Comparison of ENCODE assay signal across 17 cellular contexts in genomic region chr1:20695503-20695902, GRCh38. TPM values are rescaled to one million over a fixed set of nuclear protein-coding genes. Genes with fewer than 3 reads are reported as not detected.
"Had no signal": no experiment of that assay in that cellular context is flagged by ENCODE, and none has a peak within 500 bp of the region (broad histone marks: within the 10 kb centered on the region; RNA-seq: fewer than 3 reads in every experiment).

No MANE protein-coding gene starts in this region.

- DNase-seq: activated CD4-positive, CD25-positive, alpha-beta regulatory T cell treated with anti-CD3 and anti-CD28 coated beads, Interleukin-2, amount 50 U/mL, for 72 hours; activated CD8-positive, alpha-beta memory T cell treated with anti-CD3 and anti-CD28 coated beads, Interleukin-2, amount 50 U/mL, for 48 hours; activated CD8-positive, alpha-beta T cell treated with anti-CD3 and anti-CD28 coated beads for 36 hours; activated naive CD4-positive, alpha-beta T cell treated with anti-CD3 and anti-CD28 coated beads, Interleukin-2, amount 50 U/mL, for 16 hours; foreskin fibroblast; mammary epithelial cell; psoas muscle; SJCRH30; spleen; stimulated activated CD4-positive, alpha-beta T cell treated with anti-CD3 and anti-CD28 coated beads, Interleukin-2, amount 100 ng/mL, for 24 hours; stimulated activated naive B cell treated with anti-CD40 and anti-IgM and Interleukin-4, amounts not matched to agents 10 μg/mL and 1 μg/mL and 100 μg/mL, for 72 hours; substantia nigra; T-helper 9 cell; transverse colon had no signal

- H3K27ac ChIP-seq: psoas muscle, SJCRH30 had no signal

- H3K36me3 Mint-ChIP-seq: stimulated activated naive B cell treated with anti-CD40 and anti-IgM and Interleukin-4, amounts not matched to agents 10 μg/mL and 1 μg/mL and 100 μg/mL, for 72 hours had no signal

- H3K27me3 ChIP-seq: esophagus muscularis mucosa, SJCRH30, spleen, transverse colon had no signal

- H3K9me3 Mint-ChIP-seq: activated CD8-positive, alpha-beta T cell treated with anti-CD3 and anti-CD28 coated beads for 36 hours had no signal

- H3K27me3 Mint-ChIP-seq: activated CD8-positive, alpha-beta T cell treated with anti-CD3 and anti-CD28 coated beads for 36 hours had no signal

- H3K9me3 ChIP-seq: psoas muscle, SJCRH30, transverse colon had no signal

- H3K27ac Mint-ChIP-seq: activated CD8-positive, alpha-beta T cell treated with anti-CD3 and anti-CD28 coated beads for 36 hours; stimulated activated naive B cell treated with anti-CD40 and anti-IgM and Interleukin-4, amounts not matched to agents 10 μg/mL and 1 μg/mL and 100 μg/mL, for 72 hours had no signal

RNA-seq across cellular contexts. Expression of gene KIF17, which starts 22.3 kb away (rescaled TPM):
- total RNA-seq: activated CD8-positive, alpha-beta T cell treated with anti-CD3 and anti-CD28 coated beads for 36 hours had no signal

RNA-seq across cellular contexts. Expression of gene SH2D5, which starts 37.0 kb away (rescaled TPM):
- total RNA-seq: cardiac septum, sciatic nerve had no signal
